Comparison of ENCODE assay signal across 20 cellular contexts in genomic region chr19:38370299-38370698, GRCh38.
"Had no signal": no experiment of that assay in that cellular context is flagged by ENCODE, and none has a peak within 500 bp of the region (broad histone marks: within the 10 kb centered on the region; RNA-seq: fewer than 3 reads in every experiment).

No MANE protein-coding gene starts in this region.

- H3K4me1 ChIP-seq: foreskin keratinocyte had no signal

- FAIRE-seq: kidney had no signal

- H3K27ac ChIP-seq: foreskin keratinocyte, spleen, thoracic aorta, upper lobe of left lung had no signal

- H3K27ac Mint-ChIP-seq: activated naive CD4-positive, alpha-beta T cell treated with anti-CD3 and anti-CD28 coated beads for 36 hours; activated naive CD8-positive, alpha-beta T cell treated with anti-CD3 and anti-CD28 coated beads, Interleukin-2, amount 10 ng/mL, durations not matched to agents 7 days and 5 days; dendritic cell treated with granulocyte-macrophage colony-stimulating factor and Interleukin-4, amounts not matched to agents 40 ng/mL and 50 ng/mL, for 4 days; T-helper 17 cell had no signal

- DNase-seq: activated CD4-positive, alpha-beta T cell treated with anti-CD3 and anti-CD28 coated beads for 4 hours; activated CD4-positive, alpha-beta T cell treated with anti-CD3 and anti-CD28 coated beads, Interleukin-2, amount 50 U/mL, for 48 hours; activated CD4-positive, CD25-positive, alpha-beta regulatory T cell; activated CD8-positive, alpha-beta memory T cell treated with anti-CD3 and anti-CD28 coated beads, Interleukin-2, amount 50 U/mL, for 48 hours; activated naive CD4-positive, alpha-beta T cell treated with anti-CD3 and anti-CD28 coated beads for 36 hours; activated naive CD8-positive, alpha-beta T cell treated with anti-CD3 and anti-CD28 coated beads, Interleukin-2, amount 10 ng/mL, durations not matched to agents 7 days and 5 days; activated T-cell treated with anti-CD3 and anti-CD28 coated beads, Interleukin-2, amount 50 U/mL, for 4 hours; amniotic stem cell; effector CD8-positive, alpha-beta T cell; foreskin keratinocyte; naive B cell; spleen; stimulated activated CD4-positive, alpha-beta T cell treated with anti-CD3 and anti-CD28 coated beads, Interleukin-4, amount 100 ng/mL, for 1 hour; stimulated activated naive CD4-positive, alpha-beta T cell; T-helper 17 cell; upper lobe of left lung had no signal

- H3K36me3 ChIP-seq: spleen, thoracic aorta, upper lobe of left lung had no signal

- H3K9me3 ChIP-seq: spleen, thoracic aorta, upper lobe of left lung had no signal

- H3K27me3 ChIP-seq: foreskin keratinocyte, upper lobe of left lung had no signal

- H3K4me3 ChIP-seq: lung, spleen, thoracic aorta, upper lobe of left lung had no signal

- H3K9me3 Mint-ChIP-seq: activated naive CD4-positive, alpha-beta T cell treated with anti-CD3 and anti-CD28 coated beads for 36 hours; activated naive CD8-positive, alpha-beta T cell treated with anti-CD3 and anti-CD28 coated beads, Interleukin-2, amount 10 ng/mL, durations not matched to agents 7 days and 5 days; activated T-cell treated with anti-CD3 and anti-CD28 coated beads, Interleukin-2, amount 50 U/mL, for 4 hours; dendritic cell treated with granulocyte-macrophage colony-stimulating factor and Interleukin-4, amounts not matched to agents 40 ng/mL and 50 ng/mL, for 4 days; naive B cell had no signal

- H3K4me3 Mint-ChIP-seq: activated naive CD4-positive, alpha-beta T cell treated with anti-CD3 and anti-CD28 coated beads for 36 hours; activated naive CD8-positive, alpha-beta T cell treated with anti-CD3 and anti-CD28 coated beads, Interleukin-2, amount 10 ng/mL, durations not matched to agents 7 days and 5 days; activated T-cell treated with anti-CD3 and anti-CD28 coated beads, Interleukin-2, amount 50 U/mL, for 4 hours; dendritic cell treated with granulocyte-macrophage colony-stimulating factor and Interleukin-4, amounts not matched to agents 40 ng/mL and 50 ng/mL, for 4 days; naive B cell; T-helper 17 cell had no signal
